In the genomic region with DNA sequence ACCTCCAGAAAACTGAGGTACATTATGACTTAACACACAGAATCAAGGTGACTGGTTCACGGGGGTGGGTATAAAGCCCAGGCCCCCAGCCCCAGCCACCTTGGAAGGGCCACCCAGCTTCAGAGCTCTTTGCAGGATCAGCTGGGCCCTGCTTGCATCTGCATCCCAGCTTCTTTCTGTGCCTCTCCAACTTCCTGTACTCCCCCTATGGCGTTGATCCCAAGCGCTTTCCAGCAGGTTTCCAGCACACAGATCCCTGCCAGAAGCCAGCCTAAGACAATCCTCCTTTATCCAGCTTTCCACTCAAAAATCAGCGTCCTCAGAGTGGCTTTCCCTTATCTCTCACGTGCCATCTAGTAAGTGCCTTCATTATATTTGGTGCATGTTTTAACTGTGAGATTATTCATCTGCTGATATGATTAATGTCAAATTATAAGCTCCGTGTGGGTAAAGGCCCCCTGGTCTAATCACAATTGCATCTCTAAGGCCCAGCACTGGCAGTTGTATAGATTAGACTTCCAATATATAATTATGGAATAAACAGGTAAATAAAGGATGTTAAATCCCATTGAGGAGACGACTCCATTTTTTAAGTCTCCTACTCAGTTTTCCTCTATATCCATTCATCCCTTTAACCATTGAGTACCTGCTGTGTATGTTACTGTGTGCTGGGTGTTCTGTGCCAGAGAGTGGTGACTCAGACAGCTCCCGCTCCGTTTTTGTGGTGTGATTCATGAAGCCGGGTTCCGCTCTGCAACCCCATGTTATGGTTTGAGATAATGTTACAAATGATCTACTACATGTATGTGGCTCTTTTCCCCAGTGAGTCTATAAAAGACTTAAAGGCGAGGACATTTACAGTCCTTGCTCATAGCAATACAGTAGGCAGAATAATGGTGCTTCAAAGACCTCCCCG, we compare ENCODE assay signal across 18 cellular contexts.
A peak's percentile ranks its signal among the peaks of the same experiment; 100 is the strongest.
DNase-seq lines count a peak whose midpoint lies in the region; ATAC-seq and TF ChIP-seq lines count a peak whose summit lies in the region.
"Had no signal": no experiment of that assay in that cellular context is flagged by ENCODE, and none has a peak within 500 bp of the region (broad histone marks: within the 10 kb centered on the region; RNA-seq: fewer than 3 reads in every experiment).

No MANE protein-coding gene starts in this region.

- no peak overlapping the region for H2BK12ac ChIP-seq in neuronal stem cell (ENCODE audit: low read length)

- H3K27me3 Mint-ChIP-seq in endothelial cell (ENCODE audit: unreplicated experiment) (peaks cover 4% of the 10 kb centered on the region), WTC11 (ENCODE audit: low read depth) (no peaks in the 10 kb centered on the region; the same call in 1 of the 2 replicates)
- H3K27me3 Mint-ChIP-seq: activated CD4-positive, alpha-beta T cell treated with anti-CD3 and anti-CD28 coated beads, Interleukin-2, amount 10 ng/mL, durations not matched to agents 24 days and 14 days had no signal

- no peak overlapping the region for H2BK5ac ChIP-seq in neuronal stem cell (ENCODE audit: low read length)

- no peak overlapping the region for H3K4me2 ChIP-seq in neuronal stem cell (ENCODE audit: insufficient read depth, low read length, poor library complexity, severe bottlenecking)

- no peaks in the 10 kb centered on the region for H3K27me3 ChIP-seq in neuronal stem cell (ENCODE audit: control insufficient read depth in 3 of 3, insufficient read depth in 3 of 3, low read depth in 1 of 3, low read length in 3 of 3)
- H3K27me3 ChIP-seq: thyroid gland had no signal

- H3K27ac Mint-ChIP-seq in endothelial cell (ENCODE audit: unreplicated experiment): no peak overlapping the region
- H3K27ac Mint-ChIP-seq in WTC11: no peak overlapping the region
- H3K27ac Mint-ChIP-seq: activated CD4-positive, alpha-beta T cell treated with anti-CD3 and anti-CD28 coated beads, Interleukin-2, amount 10 ng/mL, durations not matched to agents 24 days and 14 days; activated naive CD4-positive, alpha-beta T cell treated with anti-CD3 and anti-CD28 coated beads, Interleukin-2, amount 50 U/mL, for 72 hours; naive thymus-derived CD8-positive, alpha-beta T cell had no signal

- ATAC-seq in HG03442 (IDR thresholded peaks at IDR 0.05; ENCODE audit: unreplicated experiment) (no peak), WTC11 (no peak)
- ATAC-seq: activated naive CD4-positive, alpha-beta T cell treated with anti-CD3 and anti-CD28 coated beads, Interleukin-2, amount 50 U/mL, for 72 hours; lower lobe of right lung; naive thymus-derived CD8-positive, alpha-beta T cell; Right ventricle myocardium inferior had no signal

- H4K8ac ChIP-seq in neuronal stem cell (ENCODE audit: low read depth, low read length): no peak overlapping the region

- peaks cover 40% of the 10 kb centered on the region for H3K9me3 Mint-ChIP-seq in endothelial cell (ENCODE audit: unreplicated experiment)
- peaks cover 30% of the 10 kb centered on the region for H3K9me3 Mint-ChIP-seq in WTC11
- H3K9me3 Mint-ChIP-seq: activated CD4-positive, alpha-beta T cell treated with anti-CD3 and anti-CD28 coated beads, Interleukin-2, amount 10 ng/mL, durations not matched to agents 24 days and 14 days had no signal

- POLR2A ChIA-PET in RWPE1 (lab: Yijun Ruan, JAX; ENCODE audit: low non-redundant PET) (no interaction called here), WTC11 (lab: Charles Lee) (no interaction called here)

- H3K79me1 ChIP-seq in neuronal stem cell (ENCODE audit: low read depth, low read length): no peaks in the 10 kb centered on the region

- peaks cover 0 to 3% of the 10 kb centered on the region in 2 donors for H3K9me3 ChIP-seq in neuronal stem cell (replicated peaks in 1 of 2; ENCODE audit: control insufficient read depth in 2 of 2, insufficient read depth in 1 of 2, low read depth in 1 of 2, low read length in 2 of 2)
- H3K9me3 ChIP-seq: lower lobe of right lung, thyroid gland had no signal

- H3K4me3 ChIP-seq in neuronal stem cell (ENCODE audit: low read length in 2 of 2): no peak overlapping the region
- H3K4me3 ChIP-seq: lower lobe of right lung, thyroid gland had no signal

- H2AK5ac ChIP-seq in neuronal stem cell (ENCODE audit: low read depth, low read length): no peak overlapping the region

- H3K4me1 Mint-ChIP-seq in endothelial cell (ENCODE audit: unreplicated experiment) (no peaks in the 10 kb centered on the region), WTC11 (no peaks in the 10 kb centered on the region; the same call in 1 of the 2 replicates)
- H3K4me1 Mint-ChIP-seq: activated CD4-positive, alpha-beta T cell treated with anti-CD3 and anti-CD28 coated beads, Interleukin-2, amount 10 ng/mL, durations not matched to agents 24 days and 14 days; naive thymus-derived CD8-positive, alpha-beta T cell had no signal

- peaks cover 6% of the 10 kb centered on the region for H3K36me3 Mint-ChIP-seq in endothelial cell (ENCODE audit: low read depth, unreplicated experiment)
- H3K36me3 Mint-ChIP-seq in WTC11: peaks cover 12% of the 10 kb centered on the region
- H3K36me3 Mint-ChIP-seq: naive thymus-derived CD8-positive, alpha-beta T cell had no signal

- no peak overlapping the region for H3K4ac ChIP-seq in neuronal stem cell (ENCODE audit: low read length)

- no peak overlapping the region for H4K91ac ChIP-seq in neuronal stem cell (ENCODE audit: low read depth, low read length, poor library complexity)

- CTCF ChIA-PET in RWPE1 (lab: Yijun Ruan, JAX) (no interaction called here), WTC11 (lab: Charles Lee) (interaction anchor here (1.0 kb wide), 1 partner anchor 111 kb away, joined by 3 read pairs; no protein-coding TSS in a partner anchor)

- DNase-seq in Daoy (ENCODE audit: low read depth) (peak; percentile 87), RWPE1 (ENCODE audit: low spot score) (peak; percentile 69), endothelial cell (ENCODE audit: low spot score) (no peak), neuronal stem cell (ENCODE audit: low spot score) (no peak), WTC11 (ENCODE audit: low spot score) (no peak), COLO829 (ENCODE audit: low spot score) (no peak)
- no peak for DNase-seq in effector CD8-positive, alpha-beta T cell (lab: John Stamatoyannopoulos, UW)
- DNase-seq: activated CD4-positive, alpha-beta T cell treated with anti-CD3 and anti-CD28 coated beads, Interleukin-2, amount 10 ng/mL, durations not matched to agents 24 days and 14 days; DMS153; lower lobe of right lung; naive thymus-derived CD8-positive, alpha-beta T cell; NCI-H2081; NCI-H774; stimulated activated CD4-positive, alpha-beta T cell treated with anti-CD3 and anti-CD28 coated beads, Interleukin-4, amount 100 ng/mL, for 1 hour; thyroid gland had no signal

- H3K27ac ChIP-seq in RWPE1 (no peak overlapping the region), neuronal stem cell (replicated peaks; ENCODE audit: low read length) (no peak overlapping the region)
- H3K27ac ChIP-seq: lower lobe of right lung, thyroid gland had no signal

- H3K18ac ChIP-seq in neuronal stem cell (ENCODE audit: low read length): no peak overlapping the region

- no peaks in the 10 kb centered on the region for H3K4me1 ChIP-seq in neuronal stem cell (ENCODE audit: control insufficient read depth in 2 of 2, insufficient read depth in 1 of 2, low read depth in 1 of 2, low read length in 2 of 2)
- H3K4me1 ChIP-seq: lower lobe of right lung, thyroid gland had no signal

- no peak overlapping the region for H2BK120ac ChIP-seq in neuronal stem cell (ENCODE audit: low read depth, low read length)

- no peak overlapping the region for H3K23ac ChIP-seq in neuronal stem cell (ENCODE audit: low read depth, low read length, poor library complexity)

- H2BK15ac ChIP-seq in neuronal stem cell (ENCODE audit: low read length): no peak overlapping the region

- peak overlapping the region; percentile 5 for H2AFZ ChIP-seq in neuronal stem cell (ENCODE audit: low read length)

- WGBS in neuronal stem cell (ENCODE audit: extremely low coverage in 2 of 2, insufficient read length in 2 of 2, insufficient replicate concordance in 1 of 2), 2 donors: no CpG with 5 or more reads among the region's 13 CpGs

- H3K4me3 Mint-ChIP-seq in endothelial cell (ENCODE audit: unreplicated experiment) (peak overlapping the region; percentile 42), WTC11 (no peak overlapping the region)
- H3K4me3 Mint-ChIP-seq: activated CD4-positive, alpha-beta T cell treated with anti-CD3 and anti-CD28 coated beads, Interleukin-2, amount 10 ng/mL, durations not matched to agents 24 days and 14 days; naive thymus-derived CD8-positive, alpha-beta T cell had no signal

- H3K36me3 ChIP-seq in neuronal stem cell (replicated peaks in 1 of 2; ENCODE audit: control insufficient read depth in 2 of 2, insufficient read depth in 2 of 2, low read length in 2 of 2): no peaks in the 10 kb centered on the region
- H3K36me3 ChIP-seq: lower lobe of right lung, thyroid gland had no signal

- no peak overlapping the region for H3K14ac ChIP-seq in neuronal stem cell (ENCODE audit: low read length)

- TF ChIP-seq CTCF in RWPE1 (conservative IDR thresholded peaks at IDR 0.05; ENCODE audit: low read depth) (no peak), endothelial cell (IDR thresholded peaks at IDR 0.05; ENCODE audit: unreplicated experiment) (no peak), WTC11 (IDR thresholded peaks at IDR 0.05) (no peak)

- H3K9ac ChIP-seq in neuronal stem cell (ENCODE audit: low read depth, low read length, poor library complexity): no peak overlapping the region

Comparison
In these comparisons a context has a peak if more than half of its experiments do, and no peak if none do; other contexts are left out.
1. DNase-seq: peak in Daoy (single experiment) and RWPE1 (single experiment); none in endothelial cell (single experiment), neuronal stem cell (single experiment), effector CD8-positive, alpha-beta T cell (single experiment), WTC11 (single experiment) and COLO829 (single experiment).